ENCODE assay signal across 8 cellular contexts in the genomic region with DNA sequence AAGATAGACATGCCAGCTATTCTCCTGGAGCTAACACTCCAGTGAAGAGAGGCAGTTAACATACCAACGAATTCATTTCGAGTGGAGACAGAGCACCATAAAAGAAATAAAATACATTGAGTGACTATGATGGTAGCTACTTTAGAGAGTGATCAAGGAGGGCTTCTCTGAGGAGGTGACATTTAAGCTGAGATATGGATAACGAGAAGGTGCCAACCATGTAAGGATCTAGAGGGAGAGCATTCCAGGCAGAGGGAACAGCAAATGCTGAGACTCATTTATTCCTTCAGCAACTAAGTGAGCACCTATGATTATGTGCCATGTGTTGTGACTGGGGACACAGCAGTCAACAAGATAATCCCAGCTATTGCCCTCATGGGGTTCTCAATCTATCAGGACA. TPM values are rescaled to one million over a fixed set of nuclear protein-coding genes. Genes with fewer than 3 reads are reported as not detected.
"Had no signal": no experiment of that assay in that cellular context is flagged by ENCODE, and none has a peak within 500 bp of the region (broad histone marks: within the 10 kb centered on the region; RNA-seq: fewer than 3 reads in every experiment).

No MANE protein-coding gene starts in this region.

- H3K4me3 ChIP-seq: GM23248 had no signal

- DNase-seq: GM23248, GOT3, H9, HCEC 1CT, IMR-90, KBM-7 had no signal

- H3K9ac ChIP-seq: GM23248 had no signal

- FAIRE-seq: H54, HTR-8/SVneo had no signal

- H3K27ac ChIP-seq: GM23248 had no signal

- H2AFZ ChIP-seq: GM23248 had no signal

RNA-seq across cellular contexts. Expression of a gene that starts 28.3 kb away (rescaled TPM):
- total RNA-seq: GM23248, H9, IMR-90 had no signal
- polyA plus RNA-seq: IMR-90 had no signal
